In genomic region chr3:177824190-177824786, GRCh38 we compare ENCODE assay signal across 1 cellular context.
TF ChIP-seq lines count a peak whose summit lies in the region.

No MANE protein-coding gene starts in this region.

TF ChIP-seq in A549, 52 proteins besides CTCF, POLR2A, EP300 and RAD21 (continued from another document):
- TF ChIP-seq PBX3 (IDR thresholded peaks at IDR 0.05) (0 out of 2 replicates have a peak, but pooled peaks have one; percentile 48), CBX2 (IDR thresholded peaks at IDR 0.05; ENCODE audit: borderline replicate concordance, low read depth) (no peak), PHF8 (IDR thresholded peaks at IDR 0.05; ENCODE audit: borderline replicate concordance, low read depth) (no peak), ZNF302 (CRISPR knock-in tag; IDR thresholded peaks at IDR 0.05) (no peak), SMC3 (IDR thresholded peaks at IDR 0.05) (peak; percentile 59), EHMT2 (IDR thresholded peaks at IDR 0.05; ENCODE audit: low read depth) (no peak), MAFK (IDR thresholded peaks at IDR 0.05; ENCODE audit: partially characterized antibody) (no peak), CBX8 (IDR thresholded peaks at IDR 0.05) (no peak), POLR2AphosphoS2 (conservative IDR thresholded peaks at IDR 0.05; ENCODE audit: low read length) (no peak), KDM5A (IDR thresholded peaks at IDR 0.05) (no peak), BHLHE40 (IDR thresholded peaks at IDR 0.05; ENCODE audit: low read depth, low read length) (no peak), ELK1 (IDR thresholded peaks at IDR 0.05; ENCODE audit: low read depth, low read length) (no peak), HOXB5 (CRISPR knock-in tag; IDR thresholded peaks at IDR 0.05) (0 out of 2 replicates have a peak, but pooled peaks have one; percentile 62), TFCP2L1 (CRISPR knock-in tag; IDR thresholded peaks at IDR 0.05) (no peak), MYC (IDR thresholded peaks at IDR 0.05; ENCODE audit: borderline replicate concordance, low read length) (no peak), HOXB13 (CRISPR knock-in tag; IDR thresholded peaks at IDR 0.05; ENCODE audit: low read depth) (no peak), CHD4 (IDR thresholded peaks at IDR 0.05; ENCODE audit: borderline replicate concordance) (no peak), NR3C1 (IDR thresholded peaks at IDR 0.05) (no peak), ZFP36 (IDR thresholded peaks at IDR 0.05; ENCODE audit: borderline replicate concordance, partially characterized antibody) (no peak), FOSB (CRISPR knock-in tag; IDR thresholded peaks at IDR 0.05) (no peak), EHF (CRISPR knock-in tag; IDR thresholded peaks at IDR 0.05) (no peak), SREBF2 (IDR thresholded peaks at IDR 0.05) (no peak), ZC3H11A (IDR thresholded peaks at IDR 0.05) (no peak), HDAC2 (IDR thresholded peaks at IDR 0.05) (no peak), RFX5 (IDR thresholded peaks at IDR 0.05) (no peak), CHD2 (IDR thresholded peaks at IDR 0.05; ENCODE audit: low read length, partially characterized antibody) (peak; percentile 19), RARB (CRISPR knock-in tag; IDR thresholded peaks at IDR 0.05) (no peak)
- TF ChIP-seq, protein P1, sequence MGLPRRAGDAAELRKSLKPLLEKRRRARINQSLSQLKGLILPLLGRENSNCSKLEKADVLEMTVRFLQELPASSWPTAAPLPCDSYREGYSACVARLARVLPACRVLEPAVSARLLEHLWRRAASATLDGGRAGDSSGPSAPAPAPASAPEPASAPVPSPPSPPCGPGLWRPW (IDR thresholded peaks at IDR 0.05): peak; percentile 64; the same call in 1 of the 2 replicates
- TF ChIP-seq, protein P2, sequence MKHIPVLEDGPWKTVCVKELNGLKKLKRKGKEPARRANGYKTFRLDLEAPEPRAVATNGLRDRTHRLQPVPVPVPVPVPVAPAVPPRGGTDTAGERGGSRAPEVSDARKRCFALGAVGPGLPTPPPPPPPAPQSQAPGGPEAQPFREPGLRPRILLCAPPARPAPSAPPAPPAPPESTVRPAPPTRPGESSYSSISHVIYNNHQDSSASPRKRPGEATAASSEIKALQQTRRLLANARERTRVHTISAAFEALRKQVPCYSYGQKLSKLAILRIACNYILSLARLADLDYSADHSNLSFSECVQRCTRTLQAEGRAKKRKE (CRISPR knock-in tag; IDR thresholded peaks at IDR 0.05; ENCODE audit: low read depth): no peak
- TF ChIP-seq, protein P3, sequence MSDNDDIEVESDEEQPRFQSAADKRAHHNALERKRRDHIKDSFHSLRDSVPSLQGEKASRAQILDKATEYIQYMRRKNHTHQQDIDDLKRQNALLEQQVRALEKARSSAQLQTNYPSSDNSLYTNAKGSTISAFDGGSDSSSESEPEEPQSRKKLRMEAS (IDR thresholded peaks at IDR 0.05): peak; percentile 85
- TF ChIP-seq, protein P4, sequence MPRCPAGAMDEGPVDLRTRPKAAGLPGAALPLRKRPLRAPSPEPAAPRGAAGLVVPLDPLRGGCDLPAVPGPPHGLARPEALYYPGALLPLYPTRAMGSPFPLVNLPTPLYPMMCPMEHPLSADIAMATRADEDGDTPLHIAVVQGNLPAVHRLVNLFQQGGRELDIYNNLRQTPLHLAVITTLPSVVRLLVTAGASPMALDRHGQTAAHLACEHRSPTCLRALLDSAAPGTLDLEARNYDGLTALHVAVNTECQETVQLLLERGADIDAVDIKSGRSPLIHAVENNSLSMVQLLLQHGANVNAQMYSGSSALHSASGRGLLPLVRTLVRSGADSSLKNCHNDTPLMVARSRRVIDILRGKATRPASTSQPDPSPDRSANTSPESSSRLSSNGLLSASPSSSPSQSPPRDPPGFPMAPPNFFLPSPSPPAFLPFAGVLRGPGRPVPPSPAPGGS (IDR thresholded peaks at IDR 0.05): peak; percentile 63; the same call in 1 of the 3 replicates
